ENCODE assay signal across 1 cellular context in the genomic region with DNA sequence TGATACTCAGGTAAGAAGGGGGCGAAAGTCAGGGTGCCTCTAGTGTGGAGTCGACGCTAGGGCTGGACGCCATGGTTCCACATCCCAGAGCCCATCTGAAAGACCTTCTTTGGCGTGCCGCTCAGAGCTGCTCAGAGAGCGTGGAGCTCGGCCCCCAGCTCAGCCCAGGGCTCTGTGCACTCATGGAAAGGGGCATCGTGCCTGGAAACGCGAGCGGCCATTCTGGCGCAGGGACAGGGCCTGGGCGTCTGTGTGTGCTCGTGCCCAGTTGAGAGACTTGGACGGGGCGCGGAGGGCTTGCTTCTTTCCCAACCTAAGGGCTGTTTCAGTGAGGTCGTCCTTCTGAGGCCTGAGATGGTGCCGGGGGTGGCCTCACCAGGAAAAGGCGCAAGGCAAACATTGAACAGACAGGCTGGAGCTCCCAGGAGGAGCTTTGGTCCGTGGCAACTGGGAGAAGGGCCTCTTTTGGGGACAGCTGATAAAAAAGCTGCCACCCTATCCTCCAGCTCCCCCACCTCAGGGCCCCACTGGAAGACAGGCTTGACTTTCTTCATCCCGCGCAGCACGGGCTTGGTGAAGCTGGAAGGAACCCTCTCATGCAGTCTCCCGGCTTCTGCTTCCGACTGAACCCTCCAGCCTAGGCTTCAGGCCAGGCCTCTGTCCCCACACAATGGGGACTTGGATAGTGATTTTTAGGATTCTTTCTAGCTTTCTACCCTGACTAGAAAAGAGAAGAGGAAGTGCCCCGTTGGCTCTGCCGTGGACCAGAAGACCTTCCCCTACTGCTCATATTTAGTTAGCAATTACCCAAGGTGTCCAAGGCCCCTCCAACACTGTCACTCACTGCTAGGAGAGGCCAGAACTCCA.
A peak's percentile ranks its signal among the peaks of the same experiment; 100 is the strongest.
TF ChIP-seq lines count a peak whose summit lies in the region.

No MANE protein-coding gene starts in this region.

TF ChIP-seq in HepG2, 621 proteins besides CTCF, POLR2A, EP300 and RAD21 (continued from another document):
- TF ChIP-seq HMGXB4 (CRISPR knock-in tag; IDR thresholded peaks at IDR 0.05; ENCODE audit: borderline replicate concordance in 1 of 2, low read depth in 1 of 2) (no peak), MTF2 (CRISPR knock-in tag; IDR thresholded peaks at IDR 0.05; ENCODE audit: borderline replicate concordance) (no peak), SOX6 (IDR thresholded peaks at IDR 0.05) (no peak), SOX6 (CRISPR knock-in tag; IDR thresholded peaks at IDR 0.05) (0 out of 2 replicates have a peak, but pooled peaks have one; percentile 10), SOX13 (IDR thresholded peaks at IDR 0.05) (no peak), SOX13 (CRISPR knock-in tag; conservative IDR thresholded peaks at IDR 0.05 in 1 of 2, IDR thresholded peaks at IDR 0.05 in 1 of 2) (no peak), KDM5B (CRISPR knock-in tag; IDR thresholded peaks at IDR 0.05; ENCODE audit: borderline replicate concordance) (peak; percentile 57; the same call in 1 of the 2 replicates), SMAD9 (CRISPR knock-in tag; IDR thresholded peaks at IDR 0.05) (no peak), PCBP1 (IDR thresholded peaks at IDR 0.05; ENCODE audit: borderline replicate concordance, low read depth, low read length) (0 out of 2 replicates have a peak, but pooled peaks have one; percentile 28), ZMYM4 (CRISPR knock-in tag; IDR thresholded peaks at IDR 0.05) (0 out of 2 replicates have a peak, but pooled peaks have one; percentile 11), EHMT2 (IDR thresholded peaks at IDR 0.05; ENCODE audit: borderline replicate concordance, low read depth, low read length) (peak; percentile 13; the same call in 1 of the 2 replicates), ZBTB38 (CRISPR knock-in tag; IDR thresholded peaks at IDR 0.05) (peak; percentile 87), RXRA (CRISPR knock-in tag; IDR thresholded peaks at IDR 0.05) (0 out of 2 replicates have a peak, but pooled peaks have one; percentile 28), NFKB2 (CRISPR knock-in tag; IDR thresholded peaks at IDR 0.05; ENCODE audit: borderline replicate concordance) (peak; percentile 30; the same call in 1 of the 2 replicates), RFXAP (CRISPR knock-in tag; IDR thresholded peaks at IDR 0.05; ENCODE audit: borderline replicate concordance) (no peak), NFYC (CRISPR knock-in tag; IDR thresholded peaks at IDR 0.05) (no peak), ZNF891 (CRISPR knock-in tag; IDR thresholded peaks at IDR 0.05) (no peak; the same call in 1 of the 2 replicates)
- TF ChIP-seq, protein P1, sequence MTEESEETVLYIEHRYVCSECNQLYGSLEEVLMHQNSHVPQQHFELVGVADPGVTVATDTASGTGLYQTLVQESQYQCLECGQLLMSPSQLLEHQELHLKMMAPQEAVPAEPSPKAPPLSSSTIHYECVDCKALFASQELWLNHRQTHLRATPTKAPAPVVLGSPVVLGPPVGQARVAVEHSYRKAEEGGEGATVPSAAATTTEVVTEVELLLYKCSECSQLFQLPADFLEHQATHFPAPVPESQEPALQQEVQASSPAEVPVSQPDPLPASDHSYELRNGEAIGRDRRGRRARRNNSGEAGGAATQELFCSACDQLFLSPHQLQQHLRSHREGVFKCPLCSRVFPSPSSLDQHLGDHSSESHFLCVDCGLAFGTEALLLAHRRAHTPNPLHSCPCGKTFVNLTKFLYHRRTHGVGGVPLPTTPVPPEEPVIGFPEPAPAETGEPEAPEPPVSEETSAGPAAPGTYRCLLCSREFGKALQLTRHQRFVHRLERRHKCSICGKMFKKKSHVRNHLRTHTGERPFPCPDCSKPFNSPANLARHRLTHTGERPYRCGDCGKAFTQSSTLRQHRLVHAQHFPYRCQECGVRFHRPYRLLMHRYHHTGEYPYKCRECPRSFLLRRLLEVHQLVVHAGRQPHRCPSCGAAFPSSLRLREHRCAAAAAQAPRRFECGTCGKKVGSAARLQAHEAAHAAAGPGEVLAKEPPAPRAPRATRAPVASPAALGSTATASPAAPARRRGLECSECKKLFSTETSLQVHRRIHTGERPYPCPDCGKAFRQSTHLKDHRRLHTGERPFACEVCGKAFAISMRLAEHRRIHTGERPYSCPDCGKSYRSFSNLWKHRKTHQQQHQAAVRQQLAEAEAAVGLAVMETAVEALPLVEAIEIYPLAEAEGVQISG (CRISPR knock-in tag; IDR thresholded peaks at IDR 0.05) = 0 out of 2 replicates have a peak, but pooled peaks have one; percentile 24
